8 cellular contexts compared by ENCODE assay signal in the genomic region with DNA sequence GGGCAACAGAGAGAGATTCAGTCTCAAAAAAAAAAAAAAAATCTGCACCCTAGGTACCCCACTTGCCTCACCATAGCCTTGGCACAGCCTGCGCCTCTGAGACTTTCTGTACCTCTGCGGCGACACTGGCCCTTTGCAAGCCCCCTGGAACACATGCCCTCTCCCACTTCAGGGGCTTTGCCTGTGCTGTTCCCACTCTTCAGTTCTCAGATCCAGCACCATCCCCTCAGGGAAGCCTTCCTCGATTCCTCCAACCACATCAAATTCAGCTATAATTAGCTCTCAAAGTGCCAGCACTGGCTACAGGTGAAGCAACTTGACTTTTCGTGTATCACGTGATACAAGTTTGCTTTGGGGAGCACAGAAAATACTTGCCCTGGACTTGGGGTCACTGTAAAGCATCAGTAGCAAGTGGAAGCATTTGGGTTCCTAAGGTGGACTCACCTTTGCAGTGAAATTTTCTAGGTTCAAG. TPM values are rescaled to one million over a fixed set of nuclear protein-coding genes. Genes with fewer than 3 reads are reported as not detected.
DNase-seq lines count a peak whose midpoint lies in the region; ATAC-seq and TF ChIP-seq lines count a peak whose summit lies in the region.

No MANE protein-coding gene starts in this region.

- TF ChIP-seq POLR2A in gastrocnemius medialis (IDR thresholded peaks at IDR 0.05), result no peak

- H3K9me3 ChIP-seq in gastrocnemius medialis, result no peaks in the 10 kb centered on the region

- H2AFZ ChIP-seq in GM23338, result no peak overlapping the region; the same call in 1 of the 2 replicates

- H3K27me3 ChIP-seq in GM23338 (ENCODE audit: insufficient read depth) (no peaks in the 10 kb centered on the region), gastrocnemius medialis (no peaks in the 10 kb centered on the region)

- H3K27ac Mint-ChIP-seq in GM23338, result no peak overlapping the region
- peak overlapping the region; percentile 91 to 94 for H3K27ac Mint-ChIP-seq in T-cell

- POLR2A ChIA-PET in T-cell (lab: Charles Lee), result interaction anchor here (0.6 to 1.2 kb wide), 5 partner anchors 39 to 817 kb away, joined by 3 to 6 read pairs (median 4); no protein-coding TSS in a partner anchor

- no peaks in the 10 kb centered on the region for H3K9me2 ChIP-seq in GM23338 (ENCODE audit: insufficient read depth)

- peak overlapping the region; percentile 68 for H3K4me3 ChIP-seq in GM23338
- peak overlapping the region; percentile 53 to 69 for H3K4me3 ChIP-seq in foreskin fibroblast (ENCODE audit: low read depth in 1 of 2, low read length in 2 of 2)
- peak overlapping the region; percentile 55 to 63 (median 59) for H3K4me3 ChIP-seq in gastrocnemius medialis

- H4K20me1 ChIP-seq in GM23338 (replicated peaks; ENCODE audit: insufficient read depth), result peaks cover 22% of the 10 kb centered on the region

- in situ Hi-C loops in gastrocnemius medialis (cut with MboI; ENCODE audit: low sequenced_read_pairs in 4 of 4), result loop anchor here in 1 of 4 donors (5.0 kb wide), 1 partner anchor 52 kb away; no protein-coding TSS in a partner anchor

- peak overlapping the region; percentile 80 for H3K4me2 ChIP-seq in GM23338

- ATAC-seq in GM23338 (no peak), T-cell (replicated peaks in 1 of 4) (no peak), gastrocnemius medialis (no peak), GM21360 (IDR thresholded peaks at IDR 0.05; ENCODE audit: unreplicated experiment) (no peak)

- peaks cover 9% of the 10 kb centered on the region for H3K27me3 Mint-ChIP-seq in GM23338 (ENCODE audit: insufficient read depth, low read depth, poor library complexity)
- no peaks in the 10 kb centered on the region for H3K27me3 Mint-ChIP-seq in T-cell

- TF ChIP-seq CTCF in GM23338 (conservative IDR thresholded peaks at IDR 0.05; ENCODE audit: low read depth in 2 of 2) (no peak), foreskin fibroblast (IDR thresholded peaks at IDR 0.05; ENCODE audit: low read depth, low read length) (no peak), gastrocnemius medialis (IDR thresholded peaks at IDR 0.05 in 4 of 5, conservative IDR thresholded peaks at IDR 0.05 in 1 of 5) (no peak)

- CTCF ChIA-PET in T-cell (lab: Charles Lee), result interaction anchor here in 1 of 2 donors (0.6 to 2.0 kb wide), 12 partner anchors 10 to 396 kb away, joined by 3 to 16 read pairs (median 6); a partner anchor contains a TSS

- peaks cover 37% of the 10 kb centered on the region for H3K79me2 ChIP-seq in GM23338 (replicated peaks; ENCODE audit: insufficient read depth)

- H3K9me3 Mint-ChIP-seq in GM23338 (no peaks in the 10 kb centered on the region), T-cell (no peaks in the 10 kb centered on the region)

- H3F3A ChIP-seq in GM23338 (replicated peaks; ENCODE audit: low read depth), result peaks cover 3% of the 10 kb centered on the region

- intact Hi-C loops in gastrocnemius medialis (cut with DNase I; ENCODE audit: low total_unique reads), result loop anchor here (10.0 kb wide), 2 partner anchors 180 to 350 kb away; no protein-coding TSS in a partner anchor

- peak overlapping the region; percentile 91 for H3K4me3 Mint-ChIP-seq in GM23338
- peak overlapping the region; percentile 82 to 94 (median 86) for H3K4me3 Mint-ChIP-seq in T-cell

- H3K36me3 Mint-ChIP-seq in GM23338 (ENCODE audit: low read depth), result no peaks in the 10 kb centered on the region
- no peaks in the 10 kb centered on the region for H3K36me3 Mint-ChIP-seq in T-cell

- DNase-seq in GM23338 (ENCODE audit: low spot score) (no peak), T-cell (no peak), foreskin fibroblast (no peak), gastrocnemius medialis (no peak), hippocampal formation (lab: John Stamatoyannopoulos, UW) (no peak), NCI-H2107 (lab: John Stamatoyannopoulos, UW) (no peak)
- no peak for DNase-seq in effector CD8-positive, alpha-beta T cell (lab: John Stamatoyannopoulos, UW)

- H3K36me3 ChIP-seq in GM23338 (ENCODE audit: insufficient read depth) (no peaks in the 10 kb centered on the region), gastrocnemius medialis (no peaks in the 10 kb centered on the region)

- H3K4me1 Mint-ChIP-seq in GM23338, result peaks cover 39% of the 10 kb centered on the region
- H3K4me1 Mint-ChIP-seq in T-cell, result peaks cover 58 to 62% (median 59%) of the 10 kb centered on the region in 3 donors

- H3K4me1 ChIP-seq in GM23338 (ENCODE audit: insufficient read depth), result peaks cover 32% of the 10 kb centered on the region
- H3K4me1 ChIP-seq in gastrocnemius medialis, result peaks cover 41 to 44% of the 10 kb centered on the region in 2 donors

- no peak overlapping the region; the same call in 1 of the 2 replicates for H3K27ac ChIP-seq in GM23338 (ENCODE audit: low read depth)
- H3K27ac ChIP-seq in gastrocnemius medialis, result peak overlapping the region; percentile 80 to 98 (median 88)

TF ChIP-seq in GM23338, 12 proteins besides CTCF, POLR2A, EP300 and RAD21 (continues in another document):
- TF ChIP-seq, protein P1, sequence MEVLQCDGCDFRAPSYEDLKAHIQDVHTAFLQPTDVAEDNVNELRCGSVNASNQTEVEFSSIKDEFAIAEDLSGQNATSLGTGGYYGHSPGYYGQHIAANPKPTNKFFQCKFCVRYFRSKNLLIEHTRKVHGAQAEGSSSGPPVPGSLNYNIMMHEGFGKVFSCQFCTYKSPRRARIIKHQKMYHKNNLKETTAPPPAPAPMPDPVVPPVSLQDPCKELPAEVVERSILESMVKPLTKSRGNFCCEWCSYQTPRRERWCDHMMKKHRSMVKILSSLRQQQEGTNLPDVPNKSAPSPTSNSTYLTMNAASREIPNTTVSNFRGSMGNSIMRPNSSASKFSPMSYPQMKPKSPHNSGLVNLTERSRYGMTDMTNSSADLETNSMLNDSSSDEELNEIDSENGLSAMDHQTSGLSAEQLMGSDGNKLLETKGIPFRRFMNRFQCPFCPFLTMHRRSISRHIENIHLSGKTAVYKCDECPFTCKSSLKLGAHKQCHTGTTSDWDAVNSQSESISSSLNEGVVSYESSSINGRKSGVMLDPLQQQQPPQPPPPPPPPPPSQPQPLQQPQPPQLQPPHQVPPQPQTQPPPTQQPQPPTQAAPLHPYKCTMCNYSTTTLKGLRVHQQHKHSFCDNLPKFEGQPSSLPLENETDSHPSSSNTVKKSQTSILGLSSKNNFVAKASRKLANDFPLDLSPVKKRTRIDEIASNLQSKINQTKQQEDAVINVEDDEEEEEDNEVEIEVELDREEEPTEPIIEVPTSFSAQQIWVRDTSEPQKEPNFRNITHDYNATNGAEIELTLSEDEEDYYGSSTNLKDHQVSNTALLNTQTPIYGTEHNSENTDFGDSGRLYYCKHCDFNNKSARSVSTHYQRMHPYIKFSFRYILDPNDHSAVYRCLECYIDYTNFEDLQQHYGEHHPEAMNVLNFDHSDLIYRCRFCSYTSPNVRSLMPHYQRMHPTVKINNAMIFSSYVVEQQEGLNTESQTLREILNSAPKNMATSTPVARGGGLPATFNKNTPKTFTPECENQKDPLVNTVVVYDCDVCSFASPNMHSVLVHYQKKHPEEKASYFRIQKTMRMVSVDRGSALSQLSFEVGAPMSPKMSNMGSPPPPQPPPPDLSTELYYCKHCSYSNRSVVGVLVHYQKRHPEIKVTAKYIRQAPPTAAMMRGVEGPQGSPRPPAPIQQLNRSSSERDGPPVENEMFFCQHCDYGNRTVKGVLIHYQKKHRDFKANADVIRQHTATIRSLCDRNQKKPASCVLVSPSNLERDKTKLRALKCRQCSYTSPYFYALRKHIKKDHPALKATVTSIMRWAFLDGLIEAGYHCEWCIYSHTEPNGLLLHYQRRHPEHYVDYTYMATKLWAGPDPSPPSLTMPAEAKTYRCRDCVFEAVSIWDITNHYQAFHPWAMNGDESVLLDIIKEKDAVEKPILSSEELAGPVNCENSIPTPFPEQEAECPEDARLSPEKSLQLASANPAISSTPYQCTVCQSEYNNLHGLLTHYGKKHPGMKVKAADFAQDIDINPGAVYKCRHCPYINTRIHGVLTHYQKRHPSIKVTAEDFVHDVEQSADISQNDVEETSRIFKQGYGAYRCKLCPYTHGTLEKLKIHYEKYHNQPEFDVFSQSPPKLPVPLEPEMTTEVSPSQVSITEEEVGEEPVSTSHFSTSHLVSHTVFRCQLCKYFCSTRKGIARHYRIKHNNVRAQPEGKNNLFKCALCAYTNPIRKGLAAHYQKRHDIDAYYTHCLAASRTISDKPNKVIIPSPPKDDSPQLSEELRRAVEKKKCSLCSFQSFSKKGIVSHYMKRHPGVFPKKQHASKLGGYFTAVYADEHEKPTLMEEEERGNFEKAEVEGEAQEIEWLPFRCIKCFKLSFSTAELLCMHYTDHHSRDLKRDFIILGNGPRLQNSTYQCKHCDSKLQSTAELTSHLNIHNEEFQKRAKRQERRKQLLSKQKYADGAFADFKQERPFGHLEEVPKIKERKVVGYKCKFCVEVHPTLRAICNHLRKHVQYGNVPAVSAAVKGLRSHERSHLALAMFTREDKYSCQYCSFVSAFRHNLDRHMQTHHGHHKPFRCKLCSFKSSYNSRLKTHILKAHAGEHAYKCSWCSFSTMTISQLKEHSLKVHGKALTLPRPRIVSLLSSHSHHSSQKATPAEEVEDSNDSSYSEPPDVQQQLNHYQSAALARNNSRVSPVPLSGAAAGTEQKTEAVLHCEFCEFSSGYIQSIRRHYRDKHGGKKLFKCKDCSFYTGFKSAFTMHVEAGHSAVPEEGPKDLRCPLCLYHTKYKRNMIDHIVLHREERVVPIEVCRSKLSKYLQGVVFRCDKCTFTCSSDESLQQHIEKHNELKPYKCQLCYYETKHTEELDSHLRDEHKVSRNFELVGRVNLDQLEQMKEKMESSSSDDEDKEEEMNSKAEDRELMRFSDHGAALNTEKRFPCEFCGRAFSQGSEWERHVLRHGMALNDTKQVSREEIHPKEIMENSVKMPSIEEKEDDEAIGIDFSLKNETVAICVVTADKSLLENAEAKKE (CRISPR knock-in tag; IDR thresholded peaks at IDR 0.05), result no peak
- TF ChIP-seq NANOG (IDR thresholded peaks at IDR 0.05; ENCODE audit: borderline replicate concordance), result no peak
- no peak for TF ChIP-seq EZH2phosphoT487 (IDR thresholded peaks at IDR 0.05; ENCODE audit: unreplicated experiment)
- TF ChIP-seq EZH2 (IDR thresholded peaks at IDR 0.05; ENCODE audit: low read depth, unreplicated experiment), result no peak
- no peak for TF ChIP-seq CREB1 (CRISPR knock-in tag; IDR thresholded peaks at IDR 0.05; ENCODE audit: low read depth)

RNA-seq across cellular contexts. Expression of a gene that starts 2.1 kb away (rescaled TPM):
- total RNA-seq in GM23338 (2014; rRNA removed; shearing (Covaris generic)), result 85.7 and 105 TPM in 2 replicates
- 293 and 302 TPM in 2 replicates for polyA plus RNA-seq in GM23338 (2016; fragmentation: Nextera tagmentation; extraction: Ambion mirVana)
- 100 to 1,000 TPM; 107 to 194 (median 116) TPM for total RNA-seq in T-cell
- 10 to 100 TPM; 37.6 to 58.5 (median 46.9) TPM for total RNA-seq in gastrocnemius medialis

RNA-seq across cellular contexts. Expression of a gene that starts 38.4 kb away (rescaled TPM):
- 33.0 and 43.6 TPM in 2 replicates for total RNA-seq in GM23338 (2014; rRNA removed; shearing (Covaris generic))
- polyA plus RNA-seq in GM23338 (2016; fragmentation: Nextera tagmentation; extraction: Ambion mirVana), result 31.6 and 34.5 TPM in 2 replicates
- 10 to 100 TPM; 17.6 to 20.0 (median 18.3) TPM for total RNA-seq in T-cell
- 10 to 100 TPM; 33.2 to 77.9 (median 38.2) TPM for total RNA-seq in gastrocnemius medialis
